16 cellular contexts compared by ENCODE assay signal in genomic region chr15:75153565-75154248, GRCh38. TPM values are rescaled to one million over a fixed set of nuclear protein-coding genes. Genes with fewer than 3 reads are reported as not detected.
DNase-seq lines count a peak whose midpoint lies in the region; TF ChIP-seq lines count a peak whose summit lies in the region.
"Had no signal": no experiment of that assay in that cellular context is flagged by ENCODE, and none has a peak within 500 bp of the region (broad histone marks: within the 10 kb centered on the region; RNA-seq: fewer than 3 reads in every experiment).

No MANE protein-coding gene starts in this region.

- intact Hi-C loops in OCI-LY7 (cut with micrococcal nuclease; ENCODE audit: unreplicated experiment) = no loop called here

- CTCF ChIA-PET in OCI-LY7 (lab: Charles Lee; ENCODE audit: unreplicated experiment) = no interaction called here

- H3K27ac ChIP-seq in OCI-LY7 (ENCODE audit: low read depth, low read length, poor library complexity, severe bottlenecking) = no peak overlapping the region
- H3K27ac ChIP-seq: SJCRH30 had no signal

- H3K4me2 ChIP-seq in OCI-LY7 (ENCODE audit: low read length) = no peak overlapping the region
- H3K4me2 ChIP-seq: A549 had no signal

- no peak overlapping the region for H3K4me3 Mint-ChIP-seq in progenitor cell of endocrine pancreas (ENCODE audit: low read depth)
- H3K4me3 Mint-ChIP-seq: activated naive CD4-positive, alpha-beta T cell treated with anti-CD3 and anti-CD28 coated beads, Interleukin-2, amount 10 ng/mL, durations not matched to agents 7 days and 5 days; WTC11 had no signal

- H3K27ac Mint-ChIP-seq in progenitor cell of endocrine pancreas = peak overlapping the region; percentile 60
- H3K27ac Mint-ChIP-seq: activated naive CD4-positive, alpha-beta T cell treated with anti-CD3 and anti-CD28 coated beads, Interleukin-2, amount 10 ng/mL, durations not matched to agents 7 days and 5 days; WTC11 had no signal

- H3K9me3 Mint-ChIP-seq in progenitor cell of endocrine pancreas (ENCODE audit: low read depth) = peaks cover 6% of the 10 kb centered on the region

- BruUV-seq in OCI-LY7 (replicated peaks; lab: Mats Ljungman, UMichigan) = no TSS peak

- H4K20me1 ChIP-seq in OCI-LY7 (ENCODE audit: insufficient read depth, low read length) = no peaks in the 10 kb centered on the region

- H3K9me2 ChIP-seq in OCI-LY7 (ENCODE audit: insufficient read depth, low read length) = no peaks in the 10 kb centered on the region

- H2AFZ ChIP-seq in OCI-LY7 (ENCODE audit: low read length) = no peak overlapping the region

- no peaks in the 10 kb centered on the region for H3K36me3 Mint-ChIP-seq in progenitor cell of endocrine pancreas (ENCODE audit: insufficient read depth)
- H3K36me3 Mint-ChIP-seq: WTC11 had no signal

- peaks cover 3% of the 10 kb centered on the region for H3K4me1 Mint-ChIP-seq in progenitor cell of endocrine pancreas (ENCODE audit: low read depth)

- TF ChIP-seq CTCF in progenitor cell of endocrine pancreas (IDR thresholded peaks at IDR 0.05; ENCODE audit: unreplicated experiment) (no peak), OCI-LY7 (conservative IDR thresholded peaks at IDR 0.05; ENCODE audit: low read length) (no peak)

- H3K27me3 Mint-ChIP-seq in progenitor cell of endocrine pancreas = no peaks in the 10 kb centered on the region

- no peak overlapping the region for H3K4me3 ChIP-seq in OCI-LY7 (ENCODE audit: low read depth, low read length, poor library complexity, severe bottlenecking)
- H3K4me3 ChIP-seq: A549, SJCRH30 had no signal

- H3K79me2 ChIP-seq in OCI-LY7 (ENCODE audit: insufficient read depth, low read depth, low read length) = no peaks in the 10 kb centered on the region

- peaks cover 4% of the 10 kb centered on the region for H3K4me1 ChIP-seq in OCI-LY7 (ENCODE audit: insufficient read depth, low read length, poor library complexity, severe bottlenecking)

- peak; percentile 25 for DNase-seq in activated effector memory CD4-positive, alpha-beta T cell treated with anti-CD3 and anti-CD28 coated beads, Interleukin-2, amount 50 U/mL, for 16 hours
- DNase-seq in activated effector memory CD4-positive, alpha-beta T cell treated with Interleukin-2 at 50 U/mL for 16 hours = no peak
- DNase-seq in MV-4-11 (lab: John Stamatoyannopoulos, UW) = peak; percentile 96
- peak; percentile 47 for DNase-seq in amniotic epithelial cell (ENCODE audit: low read depth)
- no peak for DNase-seq in progenitor cell of endocrine pancreas (ENCODE audit: low spot score, unreplicated experiment)
- no peak for DNase-seq in germinal center (ENCODE audit: low spot score)
- DNase-seq in NCI-H774 (lab: John Stamatoyannopoulos, UW) = no peak
- DNase-seq in OCI-LY7 (ENCODE audit: low spot score) = no peak
- DNase-seq: effector memory CD4-positive, alpha-beta T cell; NCI-H1694 treated with DMSO at 0.1 percent for 48 hours; NCI-H69; small intestine had no signal

- no peaks in the 10 kb centered on the region for H3K36me3 ChIP-seq in OCI-LY7 (ENCODE audit: insufficient read depth, low read length)
- H3K36me3 ChIP-seq: SJCRH30 had no signal

- peaks cover 3% of the 10 kb centered on the region; the same call in 1 of the 2 replicates for H3K9me3 ChIP-seq in OCI-LY7 (ENCODE audit: low read length)
- H3K9me3 ChIP-seq: A549, SJCRH30 had no signal

- POLR2A ChIA-PET in OCI-LY7 (lab: Charles Lee) = no interaction called here

RNA-seq across cellular contexts. Expression of gene C15orf39, which starts 48.0 kb away (rescaled TPM):
- total RNA-seq in progenitor cell of endocrine pancreas = 80.0 and 83.4 TPM in 2 replicates
- total RNA-seq in OCI-LY7 (2014; rRNA removed; shearing (Covaris generic)) = 19.7 and 26.5 TPM in 2 replicates
- total RNA-seq in OCI-LY7 (2022) = 39.6 and 50.2 TPM in 2 replicates

Comparison
In these comparisons a context has a peak if more than half of its experiments do, and no peak if none do; other contexts are left out.
1. DNase-seq: peak in activated effector memory CD4-positive, alpha-beta T cell treated with anti-CD3 and anti-CD28 coated beads, Interleukin-2, amount 50 U/mL, for 16 hours (single experiment), MV-4-11 (single experiment) and amniotic epithelial cell (single experiment); none in activated effector memory CD4-positive, alpha-beta T cell treated with Interleukin-2 at 50 U/mL for 16 hours (single experiment), progenitor cell of endocrine pancreas (single experiment), germinal center (single experiment), NCI-H774 (single experiment) and OCI-LY7 (single experiment).